In genomic region chr2:69716555-69717120, GRCh38 we compare ENCODE assay signal across 17 cellular contexts. TPM values are rescaled to one million over a fixed set of nuclear protein-coding genes. Genes with fewer than 3 reads are reported as not detected.
DNase-seq lines count a peak whose midpoint lies in the region; ATAC-seq, FAIRE-seq and TF ChIP-seq lines count a peak whose summit lies in the region.
"Had no signal": no experiment of that assay in that cellular context is flagged by ENCODE, and none has a peak within 500 bp of the region (broad histone marks: within the 10 kb centered on the region; RNA-seq: fewer than 3 reads in every experiment).

No MANE protein-coding gene starts in this region.

- no peaks in the 10 kb centered on the region for H3K36me3 Mint-ChIP-seq in activated T-cell treated with anti-CD3 and anti-CD28 coated beads, Interleukin-2, amount 50 U/mL, for 4 hours (ENCODE audit: insufficient read depth)
- H3K36me3 Mint-ChIP-seq: activated naive CD4-positive, alpha-beta T cell treated with anti-CD3 and anti-CD28 coated beads, Interleukin-2, amount 10 ng/mL, durations not matched to agents 7 days and 5 days; CD4-positive, alpha-beta memory T cell; IgD-negative memory B cell had no signal

- H3K9ac ChIP-seq in endothelial cell of umbilical vein (replicated peaks; ENCODE audit: extremely low read depth, insufficient read depth, low read length): no peak overlapping the region
- no peak overlapping the region for H3K9ac ChIP-seq in parathyroid adenoma

- peak; percentile 21 for FAIRE-seq in endothelial cell of umbilical vein (lab: Jason Lieb, UNC)

- intact Hi-C loops in endothelial cell of umbilical vein (cut with micrococcal nuclease): no loop called here

- dilution Hi-C loops in endothelial cell of umbilical vein (cut with MboI; ENCODE audit: extremely low pct_ligation_motif_present, low sequenced_read_pairs): no loop called here

- DNase-seq in GM03348 (ENCODE audit: low spot score) (peak; percentile 33), RKO (ENCODE audit: low spot score) (peak; percentile 25), endothelial cell of umbilical vein (ENCODE audit: low read depth, low spot score) (no peak), COLO668 (lab: John Stamatoyannopoulos, UW; ENCODE audit: unreplicated experiment) (no peak)
- no peak for DNase-seq in activated T-cell treated with anti-CD3 and anti-CD28 coated beads, Interleukin-2, amount 50 U/mL, for 4 hours
- DNase-seq: activated CD4-positive, CD25-positive, alpha-beta regulatory T cell; activated naive CD4-positive, alpha-beta T cell treated with anti-CD3 and anti-CD28 coated beads, Interleukin-2, amount 10 ng/mL, durations not matched to agents 7 days and 5 days; CD4-positive, alpha-beta memory T cell; left ventricle myocardium inferior; naive B cell; NCI-H146; NCI-H510A treated with DMSO at 0.1 percent for 48 hours; testis had no signal

- H3K9me3 ChIP-seq in endothelial cell of umbilical vein (replicated peaks; ENCODE audit: control insufficient read depth, insufficient read depth, low read length) (no peaks in the 10 kb centered on the region), parathyroid adenoma (ENCODE audit: control insufficient read depth, low read length) (no peaks in the 10 kb centered on the region)
- H3K9me3 ChIP-seq: left ventricle myocardium inferior, testis had no signal

- TF ChIP-seq POLR2A in endothelial cell of umbilical vein (IDR thresholded peaks at IDR 0.05; ENCODE audit: low read depth, low read length): no peak

- no peaks in the 10 kb centered on the region for H3K9me1 ChIP-seq in endothelial cell of umbilical vein (replicated peaks; ENCODE audit: control insufficient read depth, extremely low read depth, insufficient read depth, low read length)

- H3K4me2 ChIP-seq in endothelial cell of umbilical vein (ENCODE audit: insufficient read depth, low read length) (no peak overlapping the region), parathyroid adenoma (ENCODE audit: low read length) (peak overlapping the region; percentile 10)
- H3K4me2 ChIP-seq: PC-9 had no signal

- TF ChIP-seq CTCF in endothelial cell of umbilical vein (IDR thresholded peaks at IDR 0.05; ENCODE audit: extremely low read depth in 1 of 2, insufficient read depth in 1 of 2, low read depth in 1 of 2, low read length in 2 of 2) (no peak), parathyroid adenoma (IDR thresholded peaks at IDR 0.05) (no peak)

- no peaks in the 10 kb centered on the region for H3K36me3 ChIP-seq in endothelial cell of umbilical vein (ENCODE audit: control insufficient read depth in 2 of 2, extremely low read depth in 1 of 2, insufficient read depth in 2 of 2, low read length in 2 of 2)
- H3K36me3 ChIP-seq in parathyroid adenoma (ENCODE audit: control insufficient read depth, insufficient read depth, low read length): no peaks in the 10 kb centered on the region
- H3K36me3 ChIP-seq: left ventricle myocardium inferior had no signal

- no peaks in the 10 kb centered on the region for H3K27me3 ChIP-seq in endothelial cell of umbilical vein (ENCODE audit: control insufficient read depth in 2 of 2, insufficient read depth in 2 of 2, low read length in 2 of 2)
- H3K27me3 ChIP-seq in parathyroid adenoma (ENCODE audit: control insufficient read depth, insufficient read depth, low read length): no peaks in the 10 kb centered on the region
- H3K27me3 ChIP-seq: testis had no signal

- H3K4me1 ChIP-seq in endothelial cell of umbilical vein (ENCODE audit: control insufficient read depth, extremely low read depth, insufficient read depth, low read length): no peaks in the 10 kb centered on the region
- peaks cover 19% of the 10 kb centered on the region for H3K4me1 ChIP-seq in parathyroid adenoma
- H3K4me1 ChIP-seq: testis had no signal

- H3K79me2 ChIP-seq in endothelial cell of umbilical vein (ENCODE audit: control insufficient read depth, insufficient read depth, low read length) (no peaks in the 10 kb centered on the region), parathyroid adenoma (peaks cover 16% of the 10 kb centered on the region)

- no peak overlapping the region for H3K4me3 Mint-ChIP-seq in activated T-cell treated with anti-CD3 and anti-CD28 coated beads, Interleukin-2, amount 50 U/mL, for 4 hours
- H3K4me3 Mint-ChIP-seq: activated naive CD4-positive, alpha-beta T cell treated with anti-CD3 and anti-CD28 coated beads, Interleukin-2, amount 10 ng/mL, durations not matched to agents 7 days and 5 days; CD4-positive, alpha-beta memory T cell; IgD-negative memory B cell; naive B cell had no signal

- H4K20me1 ChIP-seq in endothelial cell of umbilical vein (replicated peaks; ENCODE audit: control insufficient read depth, extremely low read depth, insufficient read depth, low read length): no peaks in the 10 kb centered on the region

- H3K4me3 ChIP-seq in endothelial cell of umbilical vein (replicated peaks in 1 of 3; ENCODE audit: insufficient read depth in 1 of 3, low read depth in 1 of 3, low read length in 3 of 3): no peak overlapping the region
- no peak overlapping the region for H3K4me3 ChIP-seq in parathyroid adenoma (ENCODE audit: low read depth, low read length)
- H3K4me3 ChIP-seq: left ventricle myocardium inferior, PC-9, testis had no signal

- H3K9me3 Mint-ChIP-seq in activated T-cell treated with anti-CD3 and anti-CD28 coated beads, Interleukin-2, amount 50 U/mL, for 4 hours: no peaks in the 10 kb centered on the region
- H3K9me3 Mint-ChIP-seq: activated naive CD4-positive, alpha-beta T cell treated with anti-CD3 and anti-CD28 coated beads, Interleukin-2, amount 10 ng/mL, durations not matched to agents 7 days and 5 days; CD4-positive, alpha-beta memory T cell; IgD-negative memory B cell; naive B cell had no signal

- CTCF ChIA-PET in endothelial cell of umbilical vein (lab: Charles Lee): interaction anchor here (1.0 to 2.4 kb wide), 10 partner anchors 8 to 341 kb away, joined by 3 to 9 read pairs (median 4); partner anchors contain the start of gene AAK1

- H2AFZ ChIP-seq in endothelial cell of umbilical vein (ENCODE audit: low read depth, low read length) (no peak overlapping the region), parathyroid adenoma (peak overlapping the region; percentile 64)
- H2AFZ ChIP-seq: PC-9 had no signal

- H3K4me1 Mint-ChIP-seq in activated T-cell treated with anti-CD3 and anti-CD28 coated beads, Interleukin-2, amount 50 U/mL, for 4 hours (ENCODE audit: low read depth): peaks cover 15% of the 10 kb centered on the region

- ATAC-seq in activated T-cell treated with anti-CD3 and anti-CD28 coated beads, Interleukin-2, amount 50 U/mL, for 4 hours: no peak
- ATAC-seq in HG03045 (IDR thresholded peaks at IDR 0.05; ENCODE audit: unreplicated experiment): no peak

- no TSS peak for BruUV-seq in endothelial cell of umbilical vein (replicated peaks; lab: Mats Ljungman, UMichigan)

- H3K27ac ChIP-seq in endothelial cell of umbilical vein (ENCODE audit: insufficient read depth, low read depth, low read length): no peak overlapping the region
- H3K27ac ChIP-seq in parathyroid adenoma: peak overlapping the region; percentile 48
- H3K27ac ChIP-seq: left ventricle myocardium inferior, PC-9, testis had no signal

- POLR2A ChIA-PET in endothelial cell of umbilical vein (lab: Charles Lee): no interaction called here

- no peaks in the 10 kb centered on the region for H3K27me3 Mint-ChIP-seq in activated T-cell treated with anti-CD3 and anti-CD28 coated beads, Interleukin-2, amount 50 U/mL, for 4 hours (ENCODE audit: low read depth)
- H3K27me3 Mint-ChIP-seq: CD4-positive, alpha-beta memory T cell had no signal

TF ChIP-seq in endothelial cell of umbilical vein, 7 proteins besides CTCF, POLR2A, EP300 and RAD21:
- TF ChIP-seq FOS (IDR thresholded peaks at IDR 0.05; ENCODE audit: borderline replicate concordance, insufficient read depth, low read length) (no peak), MYC (IDR thresholded peaks at IDR 0.05; ENCODE audit: low read depth, low read length) (no peak), POLR2AphosphoS5 (IDR thresholded peaks at IDR 0.05; ENCODE audit: insufficient read depth, low read depth, low read length) (no peak), GATA2 (IDR thresholded peaks at IDR 0.05; ENCODE audit: insufficient read depth, insufficient read length, low read depth, low read length) (no peak), EZH2 (IDR thresholded peaks at IDR 0.05; ENCODE audit: borderline replicate concordance, low read depth, low read length, severe bottlenecking) (no peak), MAX (IDR thresholded peaks at IDR 0.05; ENCODE audit: insufficient read depth, insufficient read length) (no peak), JUN (IDR thresholded peaks at IDR 0.05; ENCODE audit: borderline replicate concordance, insufficient read depth, insufficient read length, low read depth) (no peak)

RNA-seq across cellular contexts. Expression of gene ANXA4, which starts 25.3 kb away (rescaled TPM):
- 70.8 and 79.6 TPM in 2 replicates for total RNA-seq in endothelial cell of umbilical vein
- 29.4 and 42.2 TPM in 2 replicates for polyA plus RNA-seq in endothelial cell of umbilical vein
- 42.7 and 56.8 TPM in 2 replicates for polyA plus RNA-seq in endothelial cell of umbilical vein (2011; cell fraction: cytosol; rRNA removed)
- polyA plus RNA-seq in endothelial cell of umbilical vein (2011; cell fraction: nucleus; rRNA removed): 41.6 and 43.7 TPM in 2 replicates
- 120 and 124 TPM in 2 replicates for polyA plus RNA-seq in endothelial cell of umbilical vein (2012)
- polyA minus RNA-seq in endothelial cell of umbilical vein: 86.6 and 92.5 TPM in 2 replicates
- polyA minus RNA-seq in endothelial cell of umbilical vein (2011; cell fraction: cytosol; rRNA and poly(A)+ RNA removed): 13.1 TPM
- 17.3 and 25.4 TPM in 2 replicates for polyA minus RNA-seq in endothelial cell of umbilical vein (2011; cell fraction: nucleus; rRNA and poly(A)+ RNA removed)
- total RNA-seq in activated T-cell treated with anti-CD3 and anti-CD28 coated beads, Interleukin-2, amount 50 U/mL, for 4 hours: 10 to 100 TPM in 2 of 3 donors, 1 to 10 TPM in 1; 9.6 to 12.4 (median 11.2) TPM

Comparison
In these comparisons a context has a peak if more than half of its experiments do, and no peak if none do; other contexts are left out.
1. DNase-seq: peak in GM03348 (single experiment) and RKO (single experiment); none in endothelial cell of umbilical vein (single experiment), COLO668 (single experiment) and activated T-cell treated with anti-CD3 and anti-CD28 coated beads, Interleukin-2, amount 50 U/mL, for 4 hours (single experiment).